ENCODE assay signal across 11 cellular contexts in the genomic region with DNA sequence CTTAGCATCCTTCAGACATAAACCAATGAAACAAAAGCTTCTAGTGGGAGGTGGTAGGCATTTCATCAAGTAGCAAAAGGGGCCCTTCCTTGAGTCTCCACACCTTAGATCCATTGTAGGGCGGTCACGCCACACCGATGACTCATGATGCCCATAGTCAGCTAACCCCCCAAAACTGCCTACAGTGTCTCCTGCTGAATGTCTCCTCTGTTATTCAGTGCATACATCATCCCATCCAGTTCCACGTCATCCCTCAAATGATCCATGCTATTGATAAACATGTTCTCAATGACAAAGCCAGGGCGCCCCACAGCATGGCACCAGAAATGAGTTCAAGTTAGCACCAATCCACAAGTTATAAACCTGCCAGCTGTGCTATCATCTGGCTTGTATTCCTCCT.
"Had no signal": no experiment of that assay in that cellular context is flagged by ENCODE, and none has a peak within 500 bp of the region (broad histone marks: within the 10 kb centered on the region; RNA-seq: fewer than 3 reads in every experiment).

No MANE protein-coding gene starts in this region.

- H3K27ac ChIP-seq: coronary artery, pancreas, testis, transverse colon had no signal

- H3K36me3 Mint-ChIP-seq: stimulated activated naive B cell treated with anti-CD40 and anti-IgM and Interleukin-4, amounts not matched to agents 10 μg/mL and 1 μg/mL and 100 μg/mL, for 72 hours had no signal

- H3K9me3 ChIP-seq: heart right ventricle, pancreas, testis, transverse colon had no signal

- H3K4me3 ChIP-seq: coronary artery, heart right ventricle, pancreas, testis, transverse colon had no signal

- H3K36me3 ChIP-seq: heart right ventricle, pancreas, transverse colon had no signal

- H3K4me1 ChIP-seq: pancreas, testis had no signal

- H3K4me3 Mint-ChIP-seq: endodermal cell; nephron; stimulated activated naive B cell treated with anti-CD40 and anti-IgM and Interleukin-4, amounts not matched to agents 10 μg/mL and 1 μg/mL and 100 μg/mL, for 72 hours; stimulated activated naive CD8-positive, alpha-beta T cell treated with anti-CD3 and anti-CD28 coated beads, Interleukin-15, amount 100 ng/mL, for 72 hours had no signal

- H3K27me3 ChIP-seq: pancreas, testis had no signal

- H3K27ac Mint-ChIP-seq: endodermal cell; nephron; progenitor cell of endocrine pancreas; stimulated activated naive B cell treated with anti-CD40 and anti-IgM and Interleukin-4, amounts not matched to agents 10 μg/mL and 1 μg/mL and 100 μg/mL, for 72 hours; stimulated activated naive CD8-positive, alpha-beta T cell treated with anti-CD3 and anti-CD28 coated beads, Interleukin-15, amount 100 ng/mL, for 72 hours had no signal

- H3K9me3 Mint-ChIP-seq: endodermal cell; nephron; stimulated activated naive B cell treated with anti-CD40 and anti-IgM and Interleukin-4, amounts not matched to agents 10 μg/mL and 1 μg/mL and 100 μg/mL, for 72 hours; stimulated activated naive CD8-positive, alpha-beta T cell treated with anti-CD3 and anti-CD28 coated beads, Interleukin-15, amount 100 ng/mL, for 72 hours had no signal

- H3K27me3 Mint-ChIP-seq: stimulated activated naive CD8-positive, alpha-beta T cell treated with anti-CD3 and anti-CD28 coated beads, Interleukin-15, amount 100 ng/mL, for 72 hours had no signal

- H3K4me1 Mint-ChIP-seq: endodermal cell, nephron had no signal

- DNase-seq: occipital lobe had no signal
